In the genomic region with DNA sequence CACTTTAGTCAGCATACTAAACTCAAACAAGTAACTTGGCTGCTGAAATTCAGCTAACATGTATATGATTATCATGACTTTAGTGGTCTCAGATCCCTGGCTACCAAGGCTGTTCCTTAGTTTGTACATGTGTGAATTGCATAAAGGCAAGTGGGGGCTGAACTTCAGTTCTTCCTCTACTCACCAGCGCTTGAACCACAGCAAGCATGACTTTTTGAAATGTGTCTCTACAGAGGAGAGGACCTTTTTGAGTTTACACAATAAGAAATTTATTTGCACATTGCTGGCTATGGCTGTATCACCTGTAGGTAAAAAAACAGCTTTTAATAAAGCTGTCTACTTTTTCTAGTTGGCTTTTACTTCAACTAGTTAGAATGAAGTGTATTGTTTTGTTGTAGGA, we compare ENCODE assay signal across 2 cellular contexts.
TF ChIP-seq lines count a peak whose summit lies in the region.

No MANE protein-coding gene starts in this region.

TF ChIP-seq in liver, 16 proteins besides CTCF, POLR2A, EP300 and RAD21:
- TF ChIP-seq, protein P1, sequence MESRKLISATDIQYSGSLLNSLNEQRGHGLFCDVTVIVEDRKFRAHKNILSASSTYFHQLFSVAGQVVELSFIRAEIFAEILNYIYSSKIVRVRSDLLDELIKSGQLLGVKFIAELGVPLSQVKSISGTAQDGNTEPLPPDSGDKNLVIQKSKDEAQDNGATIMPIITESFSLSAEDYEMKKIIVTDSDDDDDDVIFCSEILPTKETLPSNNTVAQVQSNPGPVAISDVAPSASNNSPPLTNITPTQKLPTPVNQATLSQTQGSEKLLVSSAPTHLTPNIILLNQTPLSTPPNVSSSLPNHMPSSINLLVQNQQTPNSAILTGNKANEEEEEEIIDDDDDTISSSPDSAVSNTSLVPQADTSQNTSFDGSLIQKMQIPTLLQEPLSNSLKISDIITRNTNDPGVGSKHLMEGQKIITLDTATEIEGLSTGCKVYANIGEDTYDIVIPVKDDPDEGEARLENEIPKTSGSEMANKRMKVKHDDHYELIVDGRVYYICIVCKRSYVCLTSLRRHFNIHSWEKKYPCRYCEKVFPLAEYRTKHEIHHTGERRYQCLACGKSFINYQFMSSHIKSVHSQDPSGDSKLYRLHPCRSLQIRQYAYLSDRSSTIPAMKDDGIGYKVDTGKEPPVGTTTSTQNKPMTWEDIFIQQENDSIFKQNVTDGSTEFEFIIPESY (IDR thresholded peaks at IDR 0.05) = no peak
- TF ChIP-seq JUND (IDR thresholded peaks at IDR 0.05) (no peak), HNF4A (conservative IDR thresholded peaks at IDR 0.05) (no peak), EGR1 (IDR thresholded peaks at IDR 0.05; ENCODE audit: low read depth in 2 of 2) (no peak), FOXA2 (IDR thresholded peaks at IDR 0.05) (no peak), YY1 (IDR thresholded peaks at IDR 0.05) (no peak), FOXA1 (IDR thresholded peaks at IDR 0.05) (no peak), REST (IDR thresholded peaks at IDR 0.05) (no peak), TAF1 (conservative IDR thresholded peaks at IDR 0.05) (no peak), GABPA (IDR thresholded peaks at IDR 0.05 in 1 of 2, conservative IDR thresholded peaks at IDR 0.05 in 1 of 2) (no peak), SP1 (IDR thresholded peaks at IDR 0.05) (no peak), RXRA (IDR thresholded peaks at IDR 0.05) (no peak), HNF4G (IDR thresholded peaks at IDR 0.05) (no peak)
- TF ChIP-seq, protein P2, sequence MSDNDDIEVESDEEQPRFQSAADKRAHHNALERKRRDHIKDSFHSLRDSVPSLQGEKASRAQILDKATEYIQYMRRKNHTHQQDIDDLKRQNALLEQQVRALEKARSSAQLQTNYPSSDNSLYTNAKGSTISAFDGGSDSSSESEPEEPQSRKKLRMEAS (IDR thresholded peaks at IDR 0.05) = no peak
- TF ChIP-seq, protein P3, sequence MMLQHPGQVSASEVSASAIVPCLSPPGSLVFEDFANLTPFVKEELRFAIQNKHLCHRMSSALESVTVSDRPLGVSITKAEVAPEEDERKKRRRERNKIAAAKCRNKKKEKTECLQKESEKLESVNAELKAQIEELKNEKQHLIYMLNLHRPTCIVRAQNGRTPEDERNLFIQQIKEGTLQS (IDR thresholded peaks at IDR 0.05) = no peak

TF ChIP-seq in HepG2, 621 proteins besides CTCF, POLR2A, EP300 and RAD21 (continued from another document):
- TF ChIP-seq, protein P4, sequence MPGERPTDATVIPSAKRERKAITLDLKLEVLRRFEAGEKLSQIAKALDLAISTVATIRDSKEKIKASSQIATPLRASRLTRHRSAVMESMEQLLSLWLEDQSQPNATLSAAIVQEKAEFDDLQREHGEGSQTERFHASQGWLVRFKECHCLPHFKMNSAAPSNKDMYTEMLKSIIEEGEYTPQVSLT (CRISPR knock-in tag; IDR thresholded peaks at IDR 0.05; ENCODE audit: borderline replicate concordance, low read depth) = no peak
